2 cellular contexts compared by ENCODE assay signal in genomic region chr19:40659566-40659965, GRCh38.
TF ChIP-seq lines count a peak whose summit lies in the region.

No MANE protein-coding gene starts in this region.

TF ChIP-seq in GM23338, 12 proteins besides CTCF, POLR2A, EP300 and RAD21:
- TF ChIP-seq ETS1 (IDR thresholded peaks at IDR 0.05) = no peak
- no peak for TF ChIP-seq NANOG (IDR thresholded peaks at IDR 0.05; ENCODE audit: borderline replicate concordance)
- TF ChIP-seq ZNF331 (CRISPR knock-in tag; IDR thresholded peaks at IDR 0.05; ENCODE audit: low read depth) = no peak
- no peak for TF ChIP-seq EZH2 (IDR thresholded peaks at IDR 0.05; ENCODE audit: low read depth, unreplicated experiment)
- no peak for TF ChIP-seq STAT1 (IDR thresholded peaks at IDR 0.05; ENCODE audit: unreplicated experiment)
- no peak for TF ChIP-seq JUNB (IDR thresholded peaks at IDR 0.05; ENCODE audit: unreplicated experiment)
- TF ChIP-seq REST (IDR thresholded peaks at IDR 0.05; ENCODE audit: unreplicated experiment) = no peak
- no peak for TF ChIP-seq ZNF462 (CRISPR knock-in tag; IDR thresholded peaks at IDR 0.05)
- no peak for TF ChIP-seq EZH2phosphoT487 (IDR thresholded peaks at IDR 0.05; ENCODE audit: unreplicated experiment)
TF ChIP-seq in GM23338: peak in this region for 0.

TF ChIP-seq in K562, 482 proteins besides CTCF, POLR2A, EP300 and RAD21:
- TF ChIP-seq ZMIZ1 (IDR thresholded peaks at IDR 0.05; ENCODE audit: low read depth in 2 of 2, low read length in 2 of 2) (no peak), SMARCA5 (IDR thresholded peaks at IDR 0.05) (no peak), SLC30A9 (CRISPR knock-in tag; IDR thresholded peaks at IDR 0.05) (no peak)
